12 cellular contexts compared by ENCODE assay signal in the genomic region with DNA sequence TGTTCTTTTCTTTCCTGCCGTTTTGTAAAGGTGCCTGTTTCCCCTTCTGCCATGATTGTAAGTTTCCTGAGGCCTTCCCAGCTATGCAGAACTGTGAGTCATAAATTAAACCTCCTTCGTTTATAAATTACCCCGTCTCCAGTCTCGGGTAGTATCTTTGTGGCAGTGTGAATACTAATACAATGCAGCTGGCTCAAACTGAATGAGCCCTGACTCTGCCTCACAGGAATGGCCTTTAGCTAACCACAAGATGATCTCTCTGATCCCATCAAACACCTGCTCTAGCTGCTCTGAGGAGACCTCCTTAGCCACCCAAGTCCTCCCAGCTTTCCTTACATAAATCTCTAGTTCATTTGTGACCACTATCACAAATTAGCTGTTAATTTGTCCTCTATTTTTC. TPM values are rescaled to one million over a fixed set of nuclear protein-coding genes. Genes with fewer than 3 reads are reported as not detected.
DNase-seq lines count a peak whose midpoint lies in the region; ATAC-seq and TF ChIP-seq lines count a peak whose summit lies in the region.
"Had no signal": no experiment of that assay in that cellular context is flagged by ENCODE, and none has a peak within 500 bp of the region (broad histone marks: within the 10 kb centered on the region; RNA-seq: fewer than 3 reads in every experiment).

No MANE protein-coding gene starts in this region.

- no peak overlapping the region for H3K4me3 Mint-ChIP-seq in nephron progenitor cell
- H3K4me3 Mint-ChIP-seq: neural progenitor cell had no signal

- TF ChIP-seq POLR2A in Peyer's patch (IDR thresholded peaks at IDR 0.05) = no peak

- no peaks in the 10 kb centered on the region for H3K9me3 ChIP-seq in Peyer's patch
- H3K9me3 ChIP-seq: adrenal gland had no signal

- no peaks in the 10 kb centered on the region for H3K27me3 ChIP-seq in foreskin keratinocyte
- H3K27me3 ChIP-seq in Peyer's patch = no peaks in the 10 kb centered on the region
- H3K27me3 ChIP-seq: adrenal gland, neural progenitor cell had no signal

- no peak overlapping the region for H3K4me3 ChIP-seq in Peyer's patch
- H3K4me3 ChIP-seq: adrenal gland, neural progenitor cell had no signal

- peaks cover 57% of the 10 kb centered on the region for H3K4me1 Mint-ChIP-seq in nephron progenitor cell

- peak overlapping the region; percentile 71 for H3K27ac ChIP-seq in foreskin keratinocyte
- H3K27ac ChIP-seq in Peyer's patch = no peak overlapping the region
- H3K27ac ChIP-seq: adrenal gland, neural progenitor cell had no signal

- no peaks in the 10 kb centered on the region for H3K9me3 Mint-ChIP-seq in nephron progenitor cell

- TF ChIP-seq CTCF in foreskin keratinocyte (conservative IDR thresholded peaks at IDR 0.05) (no peak), nephron progenitor cell (IDR thresholded peaks at IDR 0.05) (no peak), Peyer's patch (IDR thresholded peaks at IDR 0.05) (no peak), GM10266 (IDR thresholded peaks at IDR 0.05; ENCODE audit: control insufficient read depth, insufficient read depth, low read depth, missing control alignments) (no peak)

- H3K27me3 Mint-ChIP-seq in nephron progenitor cell (ENCODE audit: low read depth, poor library complexity) = peaks cover 3% of the 10 kb centered on the region

- H3K4me1 ChIP-seq in foreskin keratinocyte = peaks cover 43% of the 10 kb centered on the region
- H3K4me1 ChIP-seq in Peyer's patch = peaks cover 0 to 20% (median 6%) of the 10 kb centered on the region in 4 donors
- H3K4me1 ChIP-seq: adrenal gland had no signal

- H3K27ac Mint-ChIP-seq in nephron progenitor cell = no peak overlapping the region
- H3K27ac Mint-ChIP-seq: neural progenitor cell had no signal

- peak; percentile 58 for DNase-seq in AG08396 (ENCODE audit: low spot score)
- DNase-seq in SW480 (ENCODE audit: low spot score) = peak; percentile 42
- DNase-seq in foreskin keratinocyte = peak; percentile 63 to 86
- no peak for DNase-seq in nephron progenitor cell
- DNase-seq in Peyer's patch = no peak
- DNase-seq in GM10266 (ENCODE audit: extremely low spot score) = no peak
- DNase-seq: adrenal gland; SIG-M5; stimulated activated naive CD4-positive, alpha-beta T cell treated with Interleukin-2 at 50 U/mL for 16 hours had no signal

- ATAC-seq in GM19463 (IDR thresholded peaks at IDR 0.05; ENCODE audit: unreplicated experiment) (peak; percentile 24), foreskin keratinocyte (peak; percentile 55), GM21576 (IDR thresholded peaks at IDR 0.05; ENCODE audit: unreplicated experiment) (no peak)

- no peaks in the 10 kb centered on the region for H3K36me3 Mint-ChIP-seq in nephron progenitor cell (ENCODE audit: low read depth)
- H3K36me3 Mint-ChIP-seq: neural progenitor cell had no signal

- H3K36me3 ChIP-seq in Peyer's patch = no peaks in the 10 kb centered on the region
- H3K36me3 ChIP-seq: adrenal gland, neural progenitor cell had no signal

RNA-seq across cellular contexts. Expression of a gene that starts 41.5 kb away (rescaled TPM):
- 179 and 191 TPM in 2 replicates for total RNA-seq in foreskin keratinocyte
- polyA plus RNA-seq in foreskin keratinocyte = 67.8 and 73.5 TPM in 2 replicates
- 100 to 1,000 TPM in 1 of 4 donors, 10 to 100 TPM in 3; 60.2 to 124 (median 72.2) TPM for total RNA-seq in Peyer's patch

Comparison
In these comparisons a context has a peak if more than half of its experiments do, and no peak if none do; other contexts are left out.
1. DNase-seq: peak in AG08396 (single experiment), SW480 (single experiment) and foreskin keratinocyte (2 of 2); none in nephron progenitor cell (single experiment), Peyer's patch (0 of 3) and GM10266 (single experiment).